10 cellular contexts compared by ENCODE assay signal in genomic region chr1:39269349-39269748, GRCh38.
A peak's percentile ranks its signal among the peaks of the same experiment; 100 is the strongest.
DNase-seq lines count a peak whose midpoint lies in the region; ATAC-seq and TF ChIP-seq lines count a peak whose summit lies in the region.
"Had no signal": no experiment of that assay in that cellular context is flagged by ENCODE, and none has a peak within 500 bp of the region (broad histone marks: within the 10 kb centered on the region; RNA-seq: fewer than 3 reads in every experiment).

No MANE protein-coding gene starts in this region.

- POLR2A ChIA-PET in RWPE1 (lab: Yijun Ruan, JAX; ENCODE audit: low non-redundant PET) = no interaction called here

- H3K36me3 Mint-ChIP-seq in stimulated activated memory B cell treated with anti-CD40 and anti-IgM and Interleukin-4, amounts not matched to agents 10 μg/mL and 1 μg/mL and 100 μg/mL, for 72 hours = peaks cover 13% of the 10 kb centered on the region

- peak overlapping the region; percentile 76 for H3K4me3 Mint-ChIP-seq in stimulated activated memory B cell treated with anti-CD40 and anti-IgM and Interleukin-4, amounts not matched to agents 10 μg/mL and 1 μg/mL and 100 μg/mL, for 72 hours

- peak overlapping the region; percentile 85 for H3K27ac Mint-ChIP-seq in stimulated activated memory B cell treated with anti-CD40 and anti-IgM and Interleukin-4, amounts not matched to agents 10 μg/mL and 1 μg/mL and 100 μg/mL, for 72 hours

- peaks cover 54% of the 10 kb centered on the region for H3K4me1 Mint-ChIP-seq in stimulated activated memory B cell treated with anti-CD40 and anti-IgM and Interleukin-4, amounts not matched to agents 10 μg/mL and 1 μg/mL and 100 μg/mL, for 72 hours

- peak overlapping the region; percentile 77 for H3K27ac ChIP-seq in RWPE1

- CTCF ChIA-PET in RWPE1 (lab: Yijun Ruan, JAX) = interaction anchor here (0.6 to 1.0 kb wide), 3 partner anchors 15 to 557 kb away, joined by 4 read pairs; no protein-coding TSS in a partner anchor

- TF ChIP-seq CTCF in RWPE1 (conservative IDR thresholded peaks at IDR 0.05; ENCODE audit: low read depth) (no peak), foreskin fibroblast (IDR thresholded peaks at IDR 0.05; ENCODE audit: low read depth, low read length) (no peak)

- no peaks in the 10 kb centered on the region for H3K27me3 Mint-ChIP-seq in stimulated activated memory B cell treated with anti-CD40 and anti-IgM and Interleukin-4, amounts not matched to agents 10 μg/mL and 1 μg/mL and 100 μg/mL, for 72 hours

- H3K4me3 ChIP-seq in foreskin fibroblast (ENCODE audit: low read depth in 1 of 2, low read length in 2 of 2) = peak overlapping the region; percentile 38 to 56

- DNase-seq in RWPE1 (ENCODE audit: low spot score) = no peak
- DNase-seq in foreskin fibroblast = no peak
- DNase-seq in SHP77 (lab: John Stamatoyannopoulos, UW) = no peak
- DNase-seq in NCI-H510A (lab: John Stamatoyannopoulos, UW) = no peak
- DNase-seq in NCI-H446 (lab: John Stamatoyannopoulos, UW) = no peak
- no peak for DNase-seq in activated CD4-positive, CD25-positive, alpha-beta regulatory T cell (lab: John Stamatoyannopoulos, UW)
- DNase-seq: NCI-H1694 treated with DMSO at 0.1 percent for 48 hours; stimulated activated CD4-positive, alpha-beta T cell treated with anti-CD3 and anti-CD28 coated beads, Interleukin-2, amount 100 ng/mL, for 24 hours had no signal

- no peaks in the 10 kb centered on the region for H3K9me3 Mint-ChIP-seq in stimulated activated memory B cell treated with anti-CD40 and anti-IgM and Interleukin-4, amounts not matched to agents 10 μg/mL and 1 μg/mL and 100 μg/mL, for 72 hours

- ATAC-seq in GM19372 (IDR thresholded peaks at IDR 0.05; ENCODE audit: low read depth, unreplicated experiment) = peak; percentile 9
- peak; percentile 29 for ATAC-seq in stimulated activated memory B cell treated with anti-CD40 and anti-IgM and Interleukin-4, amounts not matched to agents 10 μg/mL and 1 μg/mL and 100 μg/mL, for 72 hours
